2 cellular contexts compared by ENCODE assay signal in genomic region chr6:142335415-142335814, GRCh38.
A peak's percentile ranks its signal among the peaks of the same experiment; 100 is the strongest.
TF ChIP-seq lines count a peak whose summit lies in the region.

No MANE protein-coding gene starts in this region.

TF ChIP-seq in HEK293, 187 proteins besides CTCF, POLR2A, EP300 and RAD21:
- TF ChIP-seq ZBTB17 (tag by site-specific recombination; IDR thresholded peaks at IDR 0.05): peak; percentile 54; the same call in 1 of the 2 replicates
- no peak for TF ChIP-seq ZNF449 (tag by site-specific recombination; IDR thresholded peaks at IDR 0.05)
TF ChIP-seq in HEK293: peak in this region for 1.

TF ChIP-seq in HepG2, 621 proteins besides CTCF, POLR2A, EP300 and RAD21 (continues in another document):
- TF ChIP-seq TRAFD1 (CRISPR knock-in tag; IDR thresholded peaks at IDR 0.05; ENCODE audit: borderline replicate concordance): no peak
- TF ChIP-seq ELF1 (CRISPR knock-in tag; IDR thresholded peaks at IDR 0.05): no peak
- peak; percentile 70 for TF ChIP-seq ZNF644 (CRISPR knock-in tag; IDR thresholded peaks at IDR 0.05; ENCODE audit: low read depth)
- no peak for TF ChIP-seq CBFB (CRISPR knock-in tag; IDR thresholded peaks at IDR 0.05)
- TF ChIP-seq ZNF878 (CRISPR knock-in tag; IDR thresholded peaks at IDR 0.05): no peak
- TF ChIP-seq CHD2 (IDR thresholded peaks at IDR 0.05; ENCODE audit: low read depth, low read length): no peak
- no peak for TF ChIP-seq TEAD2 (CRISPR knock-in tag; IDR thresholded peaks at IDR 0.05)
- no peak for TF ChIP-seq CENPX (CRISPR knock-in tag; IDR thresholded peaks at IDR 0.05)
- TF ChIP-seq ZBTB10 (CRISPR knock-in tag; IDR thresholded peaks at IDR 0.05; ENCODE audit: borderline replicate concordance): no peak
- no peak for TF ChIP-seq ZNF607 (CRISPR knock-in tag; IDR thresholded peaks at IDR 0.05; ENCODE audit: borderline replicate concordance)
- no peak for TF ChIP-seq ZNF572 (CRISPR knock-in tag; IDR thresholded peaks at IDR 0.05)
- TF ChIP-seq, protein P1, sequence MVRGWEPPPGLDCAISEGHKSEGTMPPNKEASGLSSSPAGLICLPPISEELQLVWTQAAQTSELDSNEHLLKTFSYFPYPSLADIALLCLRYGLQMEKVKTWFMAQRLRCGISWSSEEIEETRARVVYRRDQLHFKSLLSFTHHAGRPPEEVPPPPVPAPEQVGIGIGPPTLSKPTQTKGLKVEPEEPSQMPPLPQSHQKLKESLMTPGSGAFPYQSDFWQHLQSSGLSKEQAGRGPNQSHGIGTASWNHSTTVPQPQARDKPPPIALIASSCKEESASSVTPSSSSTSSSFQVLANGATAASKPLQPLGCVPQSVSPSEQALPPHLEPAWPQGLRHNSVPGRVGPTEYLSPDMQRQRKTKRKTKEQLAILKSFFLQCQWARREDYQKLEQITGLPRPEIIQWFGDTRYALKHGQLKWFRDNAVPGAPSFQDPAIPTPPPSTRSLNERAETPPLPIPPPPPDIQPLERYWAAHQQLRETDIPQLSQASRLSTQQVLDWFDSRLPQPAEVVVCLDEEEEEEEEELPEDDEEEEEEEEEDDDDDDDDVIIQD (CRISPR knock-in tag; IDR thresholded peaks at IDR 0.05; ENCODE audit: low read depth): peak; percentile 28; the same call in 1 of the 2 replicates
- TF ChIP-seq, protein P2, sequence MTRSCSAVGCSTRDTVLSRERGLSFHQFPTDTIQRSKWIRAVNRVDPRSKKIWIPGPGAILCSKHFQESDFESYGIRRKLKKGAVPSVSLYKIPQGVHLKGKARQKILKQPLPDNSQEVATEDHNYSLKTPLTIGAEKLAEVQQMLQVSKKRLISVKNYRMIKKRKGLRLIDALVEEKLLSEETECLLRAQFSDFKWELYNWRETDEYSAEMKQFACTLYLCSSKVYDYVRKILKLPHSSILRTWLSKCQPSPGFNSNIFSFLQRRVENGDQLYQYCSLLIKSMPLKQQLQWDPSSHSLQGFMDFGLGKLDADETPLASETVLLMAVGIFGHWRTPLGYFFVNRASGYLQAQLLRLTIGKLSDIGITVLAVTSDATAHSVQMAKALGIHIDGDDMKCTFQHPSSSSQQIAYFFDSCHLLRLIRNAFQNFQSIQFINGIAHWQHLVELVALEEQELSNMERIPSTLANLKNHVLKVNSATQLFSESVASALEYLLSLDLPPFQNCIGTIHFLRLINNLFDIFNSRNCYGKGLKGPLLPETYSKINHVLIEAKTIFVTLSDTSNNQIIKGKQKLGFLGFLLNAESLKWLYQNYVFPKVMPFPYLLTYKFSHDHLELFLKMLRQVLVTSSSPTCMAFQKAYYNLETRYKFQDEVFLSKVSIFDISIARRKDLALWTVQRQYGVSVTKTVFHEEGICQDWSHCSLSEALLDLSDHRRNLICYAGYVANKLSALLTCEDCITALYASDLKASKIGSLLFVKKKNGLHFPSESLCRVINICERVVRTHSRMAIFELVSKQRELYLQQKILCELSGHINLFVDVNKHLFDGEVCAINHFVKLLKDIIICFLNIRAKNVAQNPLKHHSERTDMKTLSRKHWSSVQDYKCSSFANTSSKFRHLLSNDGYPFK (CRISPR knock-in tag; IDR thresholded peaks at IDR 0.05; ENCODE audit: borderline replicate concordance): no peak
- TF ChIP-seq IKZF4 (CRISPR knock-in tag; IDR thresholded peaks at IDR 0.05; ENCODE audit: borderline replicate concordance, low read depth, not compliant biosample characterization): no peak
- no peak for TF ChIP-seq ZNF687 (CRISPR knock-in tag; IDR thresholded peaks at IDR 0.05)
- TF ChIP-seq ZNF879 (CRISPR knock-in tag; IDR thresholded peaks at IDR 0.05): no peak
- no peak for TF ChIP-seq ZNF136 (CRISPR knock-in tag; IDR thresholded peaks at IDR 0.05; ENCODE audit: low read depth)
- TF ChIP-seq, protein P3, sequence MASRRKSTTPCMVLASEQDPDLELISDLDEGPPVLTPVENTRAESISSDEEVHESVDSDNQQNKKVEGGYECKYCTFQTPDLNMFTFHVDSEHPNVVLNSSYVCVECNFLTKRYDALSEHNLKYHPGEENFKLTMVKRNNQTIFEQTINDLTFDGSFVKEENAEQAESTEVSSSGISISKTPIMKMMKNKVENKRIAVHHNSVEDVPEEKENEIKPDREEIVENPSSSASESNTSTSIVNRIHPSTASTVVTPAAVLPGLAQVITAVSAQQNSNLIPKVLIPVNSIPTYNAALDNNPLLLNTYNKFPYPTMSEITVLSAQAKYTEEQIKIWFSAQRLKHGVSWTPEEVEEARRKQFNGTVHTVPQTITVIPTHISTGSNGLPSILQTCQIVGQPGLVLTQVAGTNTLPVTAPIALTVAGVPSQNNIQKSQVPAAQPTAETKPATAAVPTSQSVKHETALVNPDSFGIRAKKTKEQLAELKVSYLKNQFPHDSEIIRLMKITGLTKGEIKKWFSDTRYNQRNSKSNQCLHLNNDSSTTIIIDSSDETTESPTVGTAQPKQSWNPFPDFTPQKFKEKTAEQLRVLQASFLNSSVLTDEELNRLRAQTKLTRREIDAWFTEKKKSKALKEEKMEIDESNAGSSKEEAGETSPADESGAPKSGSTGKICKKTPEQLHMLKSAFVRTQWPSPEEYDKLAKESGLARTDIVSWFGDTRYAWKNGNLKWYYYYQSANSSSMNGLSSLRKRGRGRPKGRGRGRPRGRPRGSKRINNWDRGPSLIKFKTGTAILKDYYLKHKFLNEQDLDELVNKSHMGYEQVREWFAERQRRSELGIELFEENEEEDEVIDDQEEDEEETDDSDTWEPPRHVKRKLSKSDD (CRISPR knock-in tag; IDR thresholded peaks at IDR 0.05; ENCODE audit: low read depth): no peak
- no peak for TF ChIP-seq CBX1 (IDR thresholded peaks at IDR 0.05; ENCODE audit: low read depth)
- no peak for TF ChIP-seq ZNF3 (CRISPR knock-in tag; IDR thresholded peaks at IDR 0.05)
- no peak for TF ChIP-seq ZNF775 (CRISPR knock-in tag; IDR thresholded peaks at IDR 0.05; ENCODE audit: borderline replicate concordance)
- no peak for TF ChIP-seq ZFAT (CRISPR knock-in tag; conservative IDR thresholded peaks at IDR 0.05)
- 0 out of 2 replicates have a peak, but pooled peaks have one; percentile 22 for TF ChIP-seq POGZ (CRISPR knock-in tag; IDR thresholded peaks at IDR 0.05)
- TF ChIP-seq ELF4 (CRISPR knock-in tag; IDR thresholded peaks at IDR 0.05; ENCODE audit: borderline replicate concordance): no peak
- TF ChIP-seq CEBPG (CRISPR knock-in tag; IDR thresholded peaks at IDR 0.05): peak; percentile 43
- TF ChIP-seq, protein P4, sequence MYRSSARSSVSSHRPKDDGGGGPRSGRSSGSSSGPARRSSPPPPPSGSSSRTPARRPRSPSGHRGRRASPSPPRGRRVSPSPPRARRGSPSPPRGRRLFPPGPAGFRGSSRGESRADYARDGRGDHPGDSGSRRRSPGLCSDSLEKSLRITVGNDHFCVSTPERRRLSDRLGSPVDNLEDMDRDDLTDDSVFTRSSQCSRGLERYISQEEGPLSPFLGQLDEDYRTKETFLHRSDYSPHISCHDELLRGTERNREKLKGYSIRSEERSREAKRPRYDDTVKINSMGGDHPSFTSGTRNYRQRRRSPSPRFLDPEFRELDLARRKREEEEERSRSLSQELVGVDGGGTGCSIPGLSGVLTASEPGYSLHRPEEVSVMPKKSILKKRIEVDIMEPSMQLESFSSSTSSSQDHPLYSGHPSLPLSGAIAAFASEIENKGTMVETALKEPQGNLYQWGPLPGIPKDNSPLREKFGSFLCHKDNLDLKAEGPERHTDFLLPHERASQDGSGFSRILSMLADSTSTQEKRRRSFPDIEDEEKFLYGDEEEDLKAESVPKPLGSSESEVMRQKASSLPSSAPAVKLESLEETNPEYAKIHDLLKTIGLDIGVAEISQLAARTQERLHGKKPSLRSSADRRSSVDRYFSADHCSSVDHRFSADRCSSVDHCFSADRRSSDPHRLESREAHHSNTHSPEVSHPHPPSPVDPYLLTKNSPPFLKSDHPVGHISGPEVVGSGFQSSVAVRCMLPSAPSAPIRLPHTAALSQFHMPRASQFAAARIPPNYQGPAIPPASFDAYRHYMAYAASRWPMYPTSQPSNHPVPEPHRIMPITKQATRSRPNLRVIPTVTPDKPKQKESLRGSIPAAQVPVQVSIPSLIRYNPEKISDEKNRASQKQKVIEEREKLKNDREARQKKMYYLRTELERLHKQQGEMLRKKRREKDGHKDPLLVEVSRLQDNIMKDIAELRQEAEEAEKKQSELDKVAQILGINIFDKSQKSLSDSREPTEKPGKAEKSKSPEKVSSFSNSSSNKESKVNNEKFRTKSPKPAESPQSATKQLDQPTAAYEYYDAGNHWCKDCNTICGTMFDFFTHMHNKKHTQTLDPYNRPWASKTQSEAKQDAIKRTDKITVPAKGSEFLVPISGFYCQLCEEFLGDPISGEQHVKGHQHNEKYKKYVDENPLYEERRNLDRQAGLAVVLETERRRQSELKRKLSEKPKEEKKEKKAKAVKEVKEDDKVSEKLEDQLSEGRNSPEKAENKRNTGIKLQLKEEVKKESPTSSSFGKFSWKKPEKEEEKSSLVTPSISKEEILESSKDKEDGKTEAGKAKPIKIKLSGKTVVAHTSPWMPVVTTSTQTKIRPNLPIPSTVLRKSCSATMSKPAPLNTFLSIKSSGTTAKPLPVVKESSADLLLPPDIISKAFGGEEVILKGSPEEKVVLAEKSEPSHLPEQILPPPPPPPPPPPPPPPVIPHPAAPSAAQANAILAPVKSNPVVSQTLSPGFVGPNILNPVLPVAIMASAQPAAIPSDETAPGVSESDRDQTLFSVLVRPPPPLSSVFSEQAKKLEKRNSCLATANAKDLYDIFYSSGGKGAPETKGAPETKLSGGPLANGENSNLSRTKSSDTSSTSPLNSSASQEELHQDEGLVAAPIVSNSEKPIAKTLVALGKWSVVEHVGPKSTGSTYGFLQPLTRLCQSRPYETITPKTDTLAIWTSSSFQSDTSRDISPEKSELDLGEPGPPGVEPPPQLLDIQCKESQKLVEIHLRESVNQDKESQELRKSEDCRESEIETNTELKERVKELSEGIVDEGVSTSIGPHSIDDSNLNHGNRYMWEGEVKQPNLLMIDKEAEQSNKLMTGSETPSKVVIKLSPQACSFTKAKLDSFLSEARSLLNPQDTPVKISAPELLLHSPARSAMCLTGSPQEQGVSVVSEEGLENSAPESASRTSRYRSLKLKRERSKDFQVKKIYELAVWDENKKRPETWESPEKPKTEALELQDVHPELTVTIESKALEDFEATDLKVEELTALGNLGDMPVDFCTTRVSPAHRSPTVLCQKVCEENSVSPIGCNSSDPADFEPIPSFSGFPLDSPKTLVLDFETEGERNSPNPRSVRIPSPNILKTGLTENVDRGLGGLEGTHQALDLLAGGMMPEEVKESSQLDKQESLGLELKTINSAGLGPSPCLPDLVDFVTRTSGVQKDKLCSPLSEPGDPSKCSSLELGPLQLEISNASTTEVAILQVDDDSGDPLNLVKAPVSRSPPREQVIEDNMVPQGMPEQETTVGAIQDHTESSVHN (CRISPR knock-in tag; IDR thresholded peaks at IDR 0.05): no peak
- TF ChIP-seq MZF1 (CRISPR knock-in tag; IDR thresholded peaks at IDR 0.05; ENCODE audit: borderline replicate concordance): no peak
- no peak for TF ChIP-seq ZSCAN30 (CRISPR knock-in tag; IDR thresholded peaks at IDR 0.05)
- no peak for TF ChIP-seq ZSCAN25 (CRISPR knock-in tag; IDR thresholded peaks at IDR 0.05)
- TF ChIP-seq KLF11 (CRISPR knock-in tag; IDR thresholded peaks at IDR 0.05): no peak
- TF ChIP-seq HOXA5 (CRISPR knock-in tag; IDR thresholded peaks at IDR 0.05): no peak
- no peak for TF ChIP-seq ZSCAN20 (CRISPR knock-in tag; IDR thresholded peaks at IDR 0.05; ENCODE audit: borderline replicate concordance)
